ENCODE assay signal across 8 cellular contexts in the genomic region with DNA sequence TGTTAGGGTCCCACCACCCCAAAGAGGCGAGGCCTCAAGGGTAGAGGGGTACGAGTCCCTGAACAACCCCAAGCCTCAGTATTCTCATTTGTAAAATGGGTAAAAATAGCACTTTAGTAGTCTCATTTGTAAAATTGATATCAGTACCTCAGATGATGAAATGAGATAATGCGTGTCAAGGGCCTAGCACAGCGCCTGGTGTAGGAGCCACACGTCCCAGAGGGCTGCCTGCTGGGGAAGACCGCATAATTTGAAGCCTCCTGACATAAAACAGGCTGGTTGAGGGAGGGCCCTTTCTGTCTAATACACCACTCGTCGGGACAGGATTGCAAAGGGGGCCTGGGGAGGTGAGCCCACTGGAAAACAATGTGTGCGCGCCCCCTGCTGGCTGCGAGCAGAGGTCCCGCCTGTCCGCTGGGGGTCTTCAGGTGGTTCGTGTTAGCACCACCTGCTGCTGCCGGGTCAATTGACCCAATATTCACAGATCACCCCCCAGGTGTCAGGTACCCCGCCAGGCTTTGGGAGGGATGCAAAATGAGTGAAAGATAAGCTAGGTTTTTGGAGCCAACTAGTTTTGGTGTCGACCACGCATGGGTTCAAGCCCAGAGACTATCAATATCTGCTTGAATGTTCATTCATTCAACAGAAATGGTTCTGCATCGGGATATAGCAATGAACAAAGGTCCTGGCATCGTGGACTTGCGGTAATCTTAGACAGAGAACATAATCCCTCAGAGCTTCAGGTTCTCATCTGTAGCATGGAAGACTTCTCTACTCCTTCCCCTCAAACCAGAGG. TPM values are rescaled to one million over a fixed set of nuclear protein-coding genes. Genes with fewer than 3 reads are reported as not detected.
A peak's percentile ranks its signal among the peaks of the same experiment; 100 is the strongest.
DNase-seq lines count a peak whose midpoint lies in the region; ATAC-seq and TF ChIP-seq lines count a peak whose summit lies in the region.

No MANE protein-coding gene starts in this region.

- peaks cover 19% of the 10 kb centered on the region for H3K4me1 Mint-ChIP-seq in activated naive CD8-positive, alpha-beta T cell treated with anti-CD3 and anti-CD28 coated beads, Interleukin-2, amount 50 U/mL, for 24 hours

- H2AFZ ChIP-seq in SU-DHL-6 (ENCODE audit: low read depth, low read length, severe bottlenecking) (no peak overlapping the region), smooth muscle cell (ENCODE audit: low read depth) (no peak overlapping the region)

- H3K27ac Mint-ChIP-seq in activated naive CD8-positive, alpha-beta T cell treated with anti-CD3 and anti-CD28 coated beads, Interleukin-2, amount 50 U/mL, for 24 hours: peak overlapping the region; percentile 49

- H3K4me3 ChIP-seq in SU-DHL-6 (ENCODE audit: insufficient read depth, low read length, poor library complexity, severe bottlenecking) (no peak overlapping the region), right atrium auricular region (no peak overlapping the region), smooth muscle cell (no peak overlapping the region)

- H3K9me3 Mint-ChIP-seq in activated naive CD8-positive, alpha-beta T cell treated with anti-CD3 and anti-CD28 coated beads, Interleukin-2, amount 50 U/mL, for 24 hours: no peaks in the 10 kb centered on the region

- no peaks in the 10 kb centered on the region for H3K27me3 Mint-ChIP-seq in activated naive CD8-positive, alpha-beta T cell treated with anti-CD3 and anti-CD28 coated beads, Interleukin-2, amount 50 U/mL, for 24 hours

- H3K9me3 ChIP-seq in SU-DHL-6 (ENCODE audit: insufficient read depth, low read length) (no peaks in the 10 kb centered on the region), right atrium auricular region (peaks cover 0 to 8% of the 10 kb centered on the region in 2 donors), smooth muscle cell (replicated peaks; ENCODE audit: low read depth) (no peaks in the 10 kb centered on the region)

- H3K36me3 Mint-ChIP-seq in activated naive CD8-positive, alpha-beta T cell treated with anti-CD3 and anti-CD28 coated beads, Interleukin-2, amount 50 U/mL, for 24 hours (ENCODE audit: low read depth): no peaks in the 10 kb centered on the region

- H3K9me2 ChIP-seq in SU-DHL-6 (replicated peaks; ENCODE audit: insufficient read depth, low read length): no peaks in the 10 kb centered on the region

- H3K4me3 Mint-ChIP-seq in activated naive CD8-positive, alpha-beta T cell treated with anti-CD3 and anti-CD28 coated beads, Interleukin-2, amount 50 U/mL, for 24 hours: no peak overlapping the region

- TF ChIP-seq CTCF in SU-DHL-6 (IDR thresholded peaks at IDR 0.05; ENCODE audit: insufficient read depth, low read length, poor library complexity, severe bottlenecking) (peak; percentile 96), right atrium auricular region (IDR thresholded peaks at IDR 0.05) (peak; percentile 69 to 94), smooth muscle cell (IDR thresholded peaks at IDR 0.05; ENCODE audit: borderline replicate concordance, insufficient read depth, poor library complexity, severe bottlenecking) (peak; percentile 96)

- H3K36me3 ChIP-seq in SU-DHL-6 (ENCODE audit: low read length): no peaks in the 10 kb centered on the region
- no peaks in the 10 kb centered on the region for H3K36me3 ChIP-seq in right atrium auricular region
- no peaks in the 10 kb centered on the region for H3K36me3 ChIP-seq in smooth muscle cell (ENCODE audit: low read depth)

- 25% methylated on average over 21 of the region's 21 CpGs for WGBS in smooth muscle cell (ENCODE audit: low lambda C conversion rate)

- H3F3A ChIP-seq in SU-DHL-6 (ENCODE audit: insufficient read depth) (no peaks in the 10 kb centered on the region), smooth muscle cell (ENCODE audit: low read depth) (peaks cover 4% of the 10 kb centered on the region)

- H3K79me2 ChIP-seq in SU-DHL-6 (ENCODE audit: insufficient read depth, low read length): no peaks in the 10 kb centered on the region
- no peaks in the 10 kb centered on the region for H3K79me2 ChIP-seq in smooth muscle cell (ENCODE audit: low read depth)

- H3K27ac ChIP-seq in SU-DHL-6 (ENCODE audit: low read depth, low read length) (no peak overlapping the region), right atrium auricular region (peak overlapping the region; percentile 85), smooth muscle cell (ENCODE audit: low read depth) (peak overlapping the region; percentile 26)

- H4K20me1 ChIP-seq in SU-DHL-6 (ENCODE audit: low read depth, low read length): no peaks in the 10 kb centered on the region
- no peaks in the 10 kb centered on the region for H4K20me1 ChIP-seq in smooth muscle cell (ENCODE audit: low read depth)

- DNase-seq in ELR (ENCODE audit: low read depth): peak; percentile 77
- peak; percentile 87 for DNase-seq in activated naive CD8-positive, alpha-beta T cell treated with anti-CD3 and anti-CD28 coated beads, Interleukin-2, amount 50 U/mL, for 24 hours
- no peak for DNase-seq in right atrium auricular region (ENCODE audit: low spot score)
- DNase-seq in smooth muscle cell (lab: John Stamatoyannopoulos, UW; ENCODE audit: unreplicated experiment): peak; percentile 42
- no peak for DNase-seq in NCI-H1930 (lab: John Stamatoyannopoulos, UW)

- H3K27me3 ChIP-seq in SU-DHL-6 (ENCODE audit: low read length) (no peaks in the 10 kb centered on the region), right atrium auricular region (no peaks in the 10 kb centered on the region), smooth muscle cell (ENCODE audit: low read depth) (no peaks in the 10 kb centered on the region)

- H3K4me1 ChIP-seq in right atrium auricular region (peaks cover 0 to 30% of the 10 kb centered on the region in 2 donors), smooth muscle cell (ENCODE audit: low read depth) (no peaks in the 10 kb centered on the region)

- no peak overlapping the region for H3K9ac ChIP-seq in SU-DHL-6 (ENCODE audit: low read length)
- H3K9ac ChIP-seq in smooth muscle cell (ENCODE audit: low read depth): no peak overlapping the region

- ATAC-seq in HG03521 (IDR thresholded peaks at IDR 0.05; ENCODE audit: unreplicated experiment) (peak; percentile 46), GM18873 (IDR thresholded peaks at IDR 0.05; ENCODE audit: low FRiP score, unreplicated experiment) (no peak)
- peak; percentile 88 for ATAC-seq in activated naive CD8-positive, alpha-beta T cell treated with anti-CD3 and anti-CD28 coated beads, Interleukin-2, amount 50 U/mL, for 24 hours

- H3K4me2 ChIP-seq in SU-DHL-6 (ENCODE audit: low read depth, low read length, poor library complexity, severe bottlenecking) (no peak overlapping the region), smooth muscle cell (peak overlapping the region; percentile 3)

RNA-seq across cellular contexts. Expression of gene IRF2BPL, which starts 24.7 kb away (rescaled TPM):
- total RNA-seq in right atrium auricular region (10 to 100 TPM; 42.0 to 51.1 TPM), smooth muscle cell (33.2 and 33.9 TPM in 2 replicates)
- polyA plus RNA-seq in smooth muscle cell: 58.0 and 66.3 TPM in 2 replicates

RNA-seq across cellular contexts. Expression of gene CIPC, which starts 44.8 kb away (rescaled TPM):
- total RNA-seq in right atrium auricular region (10 to 100 TPM; 64.7 to 87.8 TPM), smooth muscle cell (14.3 and 15.1 TPM in 2 replicates)
- polyA plus RNA-seq in smooth muscle cell: 3.6 and 5.6 TPM in 2 replicates

Comparison
In these comparisons a context has a peak if more than half of its experiments do, and no peak if none do; other contexts are left out.
1. DNase-seq: peak in ELR (single experiment), activated naive CD8-positive, alpha-beta T cell treated with anti-CD3 and anti-CD28 coated beads, Interleukin-2, amount 50 U/mL, for 24 hours (single experiment) and smooth muscle cell (single experiment); none in right atrium auricular region (single experiment) and NCI-H1930 (0 of 2).
2. Peak in every context shown above with its lines, with median percentiles within 50 percentile points of each other: CTCF ChIP-seq.